11 cellular contexts compared by ENCODE assay signal in genomic region chr12:113071427-113072112, GRCh38. TPM values are rescaled to one million over a fixed set of nuclear protein-coding genes. Genes with fewer than 3 reads are reported as not detected.
DNase-seq lines count a peak whose midpoint lies in the region; ATAC-seq and TF ChIP-seq lines count a peak whose summit lies in the region.
"Had no signal": no experiment of that assay in that cellular context is flagged by ENCODE, and none has a peak within 500 bp of the region (broad histone marks: within the 10 kb centered on the region; RNA-seq: fewer than 3 reads in every experiment).

No MANE protein-coding gene starts in this region.

- no peaks in the 10 kb centered on the region for H3K9me3 ChIP-seq in ascending aorta

- peak overlapping the region; percentile 1 to 89 (median 81) for H3K27ac Mint-ChIP-seq in brain

- H3K4me1 ChIP-seq in ascending aorta = no peaks in the 10 kb centered on the region

- H3K4me1 Mint-ChIP-seq in brain = peaks cover 13% of the 10 kb centered on the region

- intact Hi-C loops in ascending aorta (cut with DNase I) = no loop called here

- no peak for TF ChIP-seq CTCF in brain (conservative IDR thresholded peaks at IDR 0.05)
- TF ChIP-seq CTCF in ascending aorta (IDR thresholded peaks at IDR 0.05) = no peak

- peaks cover 5% of the 10 kb centered on the region for H3K27me3 Mint-ChIP-seq in brain
- H3K27me3 Mint-ChIP-seq: activated naive CD8-positive, alpha-beta T cell treated with anti-CD3 and anti-CD28 coated beads, Interleukin-2, amount 50 U/mL, for 24 hours had no signal

- H3K9me3 Mint-ChIP-seq in brain = no peaks in the 10 kb centered on the region
- H3K9me3 Mint-ChIP-seq: activated naive CD8-positive, alpha-beta T cell treated with anti-CD3 and anti-CD28 coated beads, Interleukin-2, amount 50 U/mL, for 24 hours had no signal

- no peaks in the 10 kb centered on the region for H3K27me3 ChIP-seq in ascending aorta

- peaks cover 1% of the 10 kb centered on the region for H3K36me3 Mint-ChIP-seq in brain

- no peaks in the 10 kb centered on the region for H3K36me3 ChIP-seq in ascending aorta

- DNase-seq in DMS79 (lab: John Stamatoyannopoulos, UW) = peak; percentile 27
- DNase-seq in NCI-H2081 (lab: John Stamatoyannopoulos, UW) = peak; percentile 49 to 85
- DNase-seq in nucleus accumbens (lab: John Stamatoyannopoulos, UW) = peak in 46 of 56 donors; percentile 18 to 89 (median 62)
- no peak for DNase-seq in ascending aorta (ENCODE audit: low spot score in 2 of 2)
- DNase-seq: activated naive CD8-positive, alpha-beta T cell treated with anti-CD3 and anti-CD28 coated beads, Interleukin-2, amount 50 U/mL, for 24 hours; NCI-H1105 treated with DMSO at 0.1 percent for 48 hours; stimulated activated CD4-positive, alpha-beta T cell treated with anti-CD3 and anti-CD28 coated beads, Interleukin-2, amount 100 ng/mL, for 24 hours had no signal

- no peak for ATAC-seq in HG02885 (IDR thresholded peaks at IDR 0.05; ENCODE audit: poor library complexity, unreplicated experiment)
- ATAC-seq in GM21381 (IDR thresholded peaks at IDR 0.05; ENCODE audit: unreplicated experiment) = no peak
- ATAC-seq in esophagus mucosa = no peak
- ATAC-seq: activated naive CD8-positive, alpha-beta T cell treated with anti-CD3 and anti-CD28 coated beads, Interleukin-2, amount 50 U/mL, for 24 hours had no signal

- H3K4me3 ChIP-seq in ascending aorta = no peak overlapping the region

- no peak overlapping the region for H3K27ac ChIP-seq in ascending aorta

- no peak overlapping the region for H3K4me3 Mint-ChIP-seq in brain

RNA-seq across cellular contexts. Expression of gene DTX1, which starts 15.0 kb away (rescaled TPM):
- polyA plus RNA-seq in brain (ENCODE audit: insufficient read depth, low read depth, low replicate concordance) = 44.6 TPM
- total RNA-seq in ascending aorta (4.5 TPM), esophagus mucosa (0.68 TPM)

Comparison
In these comparisons a context has a peak if more than half of its experiments do, and no peak if none do; other contexts are left out.
1. DNase-seq: peak in DMS79 (single experiment), NCI-H2081 (2 of 2) and nucleus accumbens (46 of 56); none in ascending aorta (0 of 2).